ENCODE assay signal across 10 cellular contexts in genomic region chrX:78979789-78980464, GRCh38. TPM values are rescaled to one million over a fixed set of nuclear protein-coding genes. Genes with fewer than 3 reads are reported as not detected.
DNase-seq lines count a peak whose midpoint lies in the region; ATAC-seq lines count a peak whose summit lies in the region.
"Had no signal": no experiment of that assay in that cellular context is flagged by ENCODE, and none has a peak within 500 bp of the region (broad histone marks: within the 10 kb centered on the region; RNA-seq: fewer than 3 reads in every experiment).

No MANE protein-coding gene starts in this region.

- peaks cover 0 to 9% (median 3%) of the 10 kb centered on the region in 4 donors for H3K4me1 Mint-ChIP-seq in CD4-positive, CD25-positive, alpha-beta regulatory T cell

- ATAC-seq in CD4-positive, CD25-positive, alpha-beta regulatory T cell (ENCODE audit: low read depth in 2 of 2) = no peak
- peak; percentile 98 for ATAC-seq in GM19025 (IDR thresholded peaks at IDR 0.05; ENCODE audit: low read depth, unreplicated experiment)
- ATAC-seq in HG02970 (IDR thresholded peaks at IDR 0.05; ENCODE audit: low FRiP score, unreplicated experiment) = peak; percentile 95
- no peak for ATAC-seq in left lobe of liver
- ATAC-seq: right lobe of liver had no signal

- DNase-seq in CD4-positive, CD25-positive, alpha-beta regulatory T cell = no peak
- DNase-seq in RPMI7951 (ENCODE audit: low read depth) (peak; percentile 4), ureter (ENCODE audit: low spot score) (no peak), AG08395 (ENCODE audit: low spot score) (no peak), left lobe of liver (ENCODE audit: low spot score) (no peak), DMS 273 (lab: John Stamatoyannopoulos, UW; ENCODE audit: unreplicated experiment) (no peak)
- DNase-seq: Caco-2, right lobe of liver had no signal

- H3K27ac ChIP-seq in CD4-positive, CD25-positive, alpha-beta regulatory T cell (ENCODE audit: insufficient read depth, low read length, poor library complexity, severe bottlenecking) = no peak overlapping the region
- H3K27ac ChIP-seq: right lobe of liver had no signal

- no peaks in the 10 kb centered on the region for H3K27me3 Mint-ChIP-seq in CD4-positive, CD25-positive, alpha-beta regulatory T cell

- no peaks in the 10 kb centered on the region for H3K36me3 Mint-ChIP-seq in CD4-positive, CD25-positive, alpha-beta regulatory T cell

- peak overlapping the region; percentile 32 for H3K4me3 ChIP-seq in CD4-positive, CD25-positive, alpha-beta regulatory T cell (ENCODE audit: low read depth, low read length)
- H3K4me3 ChIP-seq: right lobe of liver had no signal

- no peaks in the 10 kb centered on the region for H3K36me3 ChIP-seq in CD4-positive, CD25-positive, alpha-beta regulatory T cell (ENCODE audit: control insufficient read depth, insufficient read depth, low read length)
- H3K36me3 ChIP-seq: right lobe of liver had no signal

- peaks cover 0 to 13% (median 2%) of the 10 kb centered on the region in 7 donors for H3K9me3 Mint-ChIP-seq in CD4-positive, CD25-positive, alpha-beta regulatory T cell

- no peaks in the 10 kb centered on the region for H3K4me1 ChIP-seq in CD4-positive, CD25-positive, alpha-beta regulatory T cell (ENCODE audit: control insufficient read depth, insufficient read depth, low read length, poor library complexity, severe bottlenecking)
- H3K4me1 ChIP-seq: Caco-2, right lobe of liver had no signal

- no peaks in the 10 kb centered on the region for H3K9me3 ChIP-seq in CD4-positive, CD25-positive, alpha-beta regulatory T cell (ENCODE audit: control insufficient read depth in 2 of 2, low read length in 2 of 2)
- H3K9me3 ChIP-seq: Caco-2, right lobe of liver had no signal

- no peaks in the 10 kb centered on the region for H3K27me3 ChIP-seq in CD4-positive, CD25-positive, alpha-beta regulatory T cell (ENCODE audit: control insufficient read depth, insufficient read depth, low read length)
- H3K27me3 ChIP-seq: right lobe of liver had no signal

- no peak overlapping the region for H3K27ac Mint-ChIP-seq in CD4-positive, CD25-positive, alpha-beta regulatory T cell

- H3K4me3 Mint-ChIP-seq in CD4-positive, CD25-positive, alpha-beta regulatory T cell = peak overlapping the region in 1 of 4 donors; percentile 5

RNA-seq across cellular contexts. Expression of gene P2RY10, which starts 34.7 kb away (rescaled TPM):
- total RNA-seq in CD4-positive, CD25-positive, alpha-beta regulatory T cell = 134 TPM
- 100 to 1,000 TPM in 1 of 4 donors, 10 to 100 TPM in 3; 76.5 to 105 (median 89.7) TPM for polyA plus RNA-seq in CD4-positive, CD25-positive, alpha-beta regulatory T cell
- not detected in 2 replicates for total RNA-seq in RPMI7951 (2014; rRNA removed; shearing (Covaris generic))
- total RNA-seq in ureter = 0.39 TPM
- not detected for total RNA-seq in left lobe of liver
- total RNA-seq: Caco-2 had no signal

Comparison
In these comparisons a context has a peak if more than half of its experiments do, and no peak if none do; other contexts are left out.
1. ATAC-seq: peak in GM19025 (single experiment) and HG02970 (single experiment); none in CD4-positive, CD25-positive, alpha-beta regulatory T cell (0 of 2) and left lobe of liver (single experiment).
2. RNA of gene P2RY10, which starts 34.7 kb away (total RNA-seq): 134 TPM in CD4-positive, CD25-positive, alpha-beta regulatory T cell (single experiment); 0.39 TPM in ureter (single experiment), not detected in left lobe of liver (single experiment) and not detected in RPMI7951; every median in the first group is over 10 times any median in the second.